In genomic region chr1:203340112-203340804, GRCh38 we compare ENCODE assay signal across 1 cellular context.
TF ChIP-seq lines count a peak whose summit lies in the region.

No MANE protein-coding gene starts in this region.

TF ChIP-seq in GM12878, 131 proteins besides CTCF, POLR2A, EP300 and RAD21 (continued from another document):
- TF ChIP-seq NFIC (IDR thresholded peaks at IDR 0.05; ENCODE audit: low read depth, low read length) (no peak), IRF4 (IDR thresholded peaks at IDR 0.05; ENCODE audit: low read depth, low read length) (no peak), MYC (IDR thresholded peaks at IDR 0.05; ENCODE audit: insufficient read depth, insufficient read length, insufficient replicate concordance, low read length, severe bottlenecking) (no peak), YY1 (IDR thresholded peaks at IDR 0.05; ENCODE audit: low read depth, low read length) (0 out of 2 replicates have a peak, but pooled peaks have one; percentile 66), SREBF1 (IDR thresholded peaks at IDR 0.05; ENCODE audit: low read length) (no peak), SMC3 (IDR thresholded peaks at IDR 0.05; ENCODE audit: borderline replicate concordance, low read length) (peak; percentile 97), NBN (IDR thresholded peaks at IDR 0.05) (peak; percentile 52; the same call in 1 of the 2 replicates), EZH2 (IDR thresholded peaks at IDR 0.05; ENCODE audit: borderline replicate concordance, control insufficient read depth, low read depth, low read length) (0 out of 2 replicates have a peak, but pooled peaks have one; percentile 92), FOXM1 (IDR thresholded peaks at IDR 0.05; ENCODE audit: low read depth, low read length) (peak; percentile 52; the same call in 1 of the 2 replicates), ATF2 (IDR thresholded peaks at IDR 0.05; ENCODE audit: low read length) (no peak), SUZ12 (IDR thresholded peaks at IDR 0.05; ENCODE audit: unreplicated experiment) (no peak), ZNF592 (IDR thresholded peaks at IDR 0.05) (0 out of 2 replicates have a peak, but pooled peaks have one; percentile 20), CBX3 (IDR thresholded peaks at IDR 0.05; ENCODE audit: borderline replicate concordance, low read depth) (no peak)
